In genomic region chr20:32352101-32352720, GRCh38 we compare ENCODE assay signal across 1 cellular context.
TF ChIP-seq lines count a peak whose summit lies in the region.

No MANE protein-coding gene starts in this region.

TF ChIP-seq in H1, 55 proteins besides CTCF, POLR2A, EP300 and RAD21:
- TF ChIP-seq CEBPB (IDR thresholded peaks at IDR 0.05; ENCODE audit: low read depth, low read length) (peak; percentile 16; the same call in 1 of the 2 replicates), SUZ12 (IDR thresholded peaks at IDR 0.05; ENCODE audit: low read length) (no peak)
